Comparison of ENCODE assay signal across 8 cellular contexts in the genomic region with DNA sequence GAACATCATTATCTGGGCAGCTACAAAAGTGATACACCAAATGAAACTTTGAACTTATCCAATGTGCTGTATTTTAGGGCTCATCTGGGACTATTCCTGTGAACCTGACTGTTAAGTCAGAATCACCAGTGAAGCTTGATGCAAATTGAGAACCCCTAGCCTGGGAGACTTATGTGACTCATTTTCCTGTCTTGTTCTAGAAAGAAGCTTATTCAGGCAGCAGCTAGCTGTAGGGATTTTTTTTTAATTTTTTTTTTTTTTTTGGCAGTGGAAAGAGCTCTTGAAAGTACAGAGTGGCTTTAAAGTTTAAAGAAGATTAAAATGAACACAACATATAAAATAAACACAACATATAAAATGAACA.
DNase-seq lines count a peak whose midpoint lies in the region; ATAC-seq and TF ChIP-seq lines count a peak whose summit lies in the region.

No MANE protein-coding gene starts in this region.

- H3K9me3 ChIP-seq in mucosa of rectum (ENCODE audit: control insufficient read depth in 2 of 2, low read length in 2 of 2) (no peaks in the 10 kb centered on the region), heart right ventricle (no peaks in the 10 kb centered on the region)

- H3K4me3 ChIP-seq in mucosa of rectum (ENCODE audit: low read length in 2 of 2) (no peak overlapping the region), heart right ventricle (no peak overlapping the region)

- intact Hi-C loops in heart right ventricle (cut with DNase I), result loop anchor here in 3 of 10 donors (5.0 to 10.0 kb wide), 3 partner anchors 43 to 140 kb away; no protein-coding TSS in a partner anchor

- H3K27ac Mint-ChIP-seq in activated T-cell treated with anti-CD3 and anti-CD28 coated beads, Interleukin-2, amount 50 U/mL, for 72 hours, result peak overlapping the region; percentile 100
- H3K27ac Mint-ChIP-seq in activated naive CD8-positive, alpha-beta T cell, result peak overlapping the region; percentile 100

- no peak for TF ChIP-seq CTCF in heart right ventricle (IDR thresholded peaks at IDR 0.05)

- H3K4me3 Mint-ChIP-seq in activated T-cell treated with anti-CD3 and anti-CD28 coated beads, Interleukin-2, amount 50 U/mL, for 72 hours, result peak overlapping the region; percentile 96 to 99
- H3K4me3 Mint-ChIP-seq in activated naive CD8-positive, alpha-beta T cell, result peak overlapping the region; percentile 100

- DNase-seq in activated T-cell treated with anti-CD3 and anti-CD28 coated beads, Interleukin-2, amount 50 U/mL, for 72 hours, result peak; percentile 33 to 38
- DNase-seq in activated T-cell treated with anti-CD3 and anti-CD28 coated beads for 4 hours (no peak), heart right ventricle (no peak), NCI-H510A (lab: John Stamatoyannopoulos, UW) (no peak), NCI-H1930 (lab: John Stamatoyannopoulos, UW) (no peak)

- H3K4me1 ChIP-seq in mucosa of rectum (ENCODE audit: control insufficient read depth in 2 of 2, insufficient read depth in 2 of 2, low read length in 2 of 2) (peaks cover 13% of the 10 kb centered on the region in 2 donors), heart right ventricle (peaks cover 0 to 91% (median 21%) of the 10 kb centered on the region in 9 donors)

- H3K4me1 Mint-ChIP-seq in activated T-cell treated with anti-CD3 and anti-CD28 coated beads, Interleukin-2, amount 50 U/mL, for 72 hours (ENCODE audit: low read depth), result peaks cover 100% of the 10 kb centered on the region
- H3K4me1 Mint-ChIP-seq in activated naive CD8-positive, alpha-beta T cell (ENCODE audit: low read depth), result peaks cover 96% of the 10 kb centered on the region

- peak; percentile 77 to 80 for ATAC-seq in activated T-cell treated with anti-CD3 and anti-CD28 coated beads, Interleukin-2, amount 50 U/mL, for 72 hours (replicated peaks in 1 of 2)
- peak; percentile 43 for ATAC-seq in HG03378 (IDR thresholded peaks at IDR 0.05; ENCODE audit: unreplicated experiment)
- ATAC-seq in heart right ventricle, result no peak

- H3K27me3 ChIP-seq in mucosa of rectum (ENCODE audit: control insufficient read depth in 2 of 2, insufficient read depth in 2 of 2, low read length in 2 of 2), result no peaks in the 10 kb centered on the region
- H3K27me3 ChIP-seq in heart right ventricle, result no peaks in the 10 kb centered on the region

- H3K27me3 Mint-ChIP-seq in activated T-cell treated with anti-CD3 and anti-CD28 coated beads, Interleukin-2, amount 50 U/mL, for 72 hours (ENCODE audit: low read depth), result no peaks in the 10 kb centered on the region
- no peaks in the 10 kb centered on the region for H3K27me3 Mint-ChIP-seq in activated naive CD8-positive, alpha-beta T cell

- H3K9ac ChIP-seq in mucosa of rectum (ENCODE audit: low read depth in 1 of 2, low read length in 2 of 2), result no peak overlapping the region

- H3K36me3 ChIP-seq in mucosa of rectum (ENCODE audit: control insufficient read depth in 2 of 2, insufficient read depth in 2 of 2, low read length in 2 of 2), result no peaks in the 10 kb centered on the region
- no peaks in the 10 kb centered on the region for H3K36me3 ChIP-seq in heart right ventricle

- H3K36me3 Mint-ChIP-seq in activated T-cell treated with anti-CD3 and anti-CD28 coated beads, Interleukin-2, amount 50 U/mL, for 72 hours (ENCODE audit: insufficient read depth in 2 of 2), result no peaks in the 10 kb centered on the region
- H3K36me3 Mint-ChIP-seq in activated naive CD8-positive, alpha-beta T cell, result peaks cover 18% of the 10 kb centered on the region

- H3K9me3 Mint-ChIP-seq in activated T-cell treated with anti-CD3 and anti-CD28 coated beads, Interleukin-2, amount 50 U/mL, for 72 hours, result no peaks in the 10 kb centered on the region
- no peaks in the 10 kb centered on the region for H3K9me3 Mint-ChIP-seq in activated naive CD8-positive, alpha-beta T cell (ENCODE audit: low read depth)

- H3K27ac ChIP-seq in mucosa of rectum (ENCODE audit: low read depth in 2 of 2, low read length in 2 of 2) (peak overlapping the region; percentile 46 to 56), heart right ventricle (peak overlapping the region in 1 of 10 donors; percentile 93)

Comparison
In these comparisons a context has a peak if more than half of its experiments do, and no peak if none do; other contexts are left out.
1. DNase-seq: peak in activated T-cell treated with anti-CD3 and anti-CD28 coated beads, Interleukin-2, amount 50 U/mL, for 72 hours (2 of 2); none in activated T-cell treated with anti-CD3 and anti-CD28 coated beads for 4 hours (single experiment), heart right ventricle (0 of 2), NCI-H510A (single experiment) and NCI-H1930 (0 of 2).
2. ATAC-seq: peak in activated T-cell treated with anti-CD3 and anti-CD28 coated beads, Interleukin-2, amount 50 U/mL, for 72 hours (2 of 2) and HG03378 (single experiment); none in heart right ventricle (0 of 8).